12 cellular contexts compared by ENCODE assay signal in the genomic region with DNA sequence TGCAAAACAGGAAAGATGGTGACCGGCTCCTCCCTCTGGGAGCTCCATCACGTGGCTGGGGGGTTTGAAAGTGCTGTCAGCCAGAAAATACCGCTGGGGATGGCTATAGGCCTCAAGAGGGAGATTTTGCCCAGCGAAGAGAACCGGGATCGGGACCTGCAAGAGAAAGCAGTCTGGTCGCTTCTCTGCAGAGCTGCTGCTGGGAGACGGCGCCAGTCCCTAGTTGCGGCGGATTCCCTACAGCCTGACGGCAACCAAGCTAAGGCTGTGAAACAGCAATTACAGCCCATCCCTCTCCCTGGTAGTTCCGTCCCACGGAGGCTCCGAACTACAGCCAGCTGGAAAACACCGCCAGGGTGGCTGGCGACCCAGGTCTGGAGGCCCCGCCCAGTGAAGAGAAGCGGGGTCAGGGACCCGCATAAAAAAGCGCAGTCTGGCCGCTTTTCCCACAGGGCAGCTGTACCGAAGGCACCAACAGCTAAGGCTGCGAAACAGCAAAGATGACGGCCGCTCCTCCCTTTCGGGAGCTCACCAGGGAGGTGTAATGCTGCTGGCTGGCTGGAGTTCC.
DNase-seq lines count a peak whose midpoint lies in the region; ATAC-seq and TF ChIP-seq lines count a peak whose summit lies in the region.
"Had no signal": no experiment of that assay in that cellular context is flagged by ENCODE, and none has a peak within 500 bp of the region (broad histone marks: within the 10 kb centered on the region; RNA-seq: fewer than 3 reads in every experiment).

No MANE protein-coding gene starts in this region.

- WGBS in esophagus muscularis mucosa, result 10% methylated on average over 21 of the region's 27 CpGs

- H3K36me3 ChIP-seq in esophagus muscularis mucosa, result no peaks in the 10 kb centered on the region
- H3K36me3 ChIP-seq in muscle layer of duodenum (ENCODE audit: control insufficient read depth in 1 of 2, insufficient read depth in 2 of 2, low read length in 2 of 2), result no peaks in the 10 kb centered on the region
- no peaks in the 10 kb centered on the region for H3K36me3 ChIP-seq in vagina

- TF ChIP-seq CTCF in esophagus muscularis mucosa (IDR thresholded peaks at IDR 0.05) (no peak), vagina (IDR thresholded peaks at IDR 0.05) (no peak)

- H3K9me3 ChIP-seq in esophagus muscularis mucosa (no peaks in the 10 kb centered on the region), muscle layer of duodenum (ENCODE audit: control insufficient read depth in 1 of 2, low read length in 2 of 2) (no peaks in the 10 kb centered on the region), vagina (no peaks in the 10 kb centered on the region)

- no peaks in the 10 kb centered on the region for H3K36me3 Mint-ChIP-seq in stimulated activated effector memory CD8-positive, alpha-beta T cell treated with anti-CD3 and anti-CD28 coated beads, Interleukin-12 subunit alpha, Interleukin-12 subunit beta, amount 100 ng/mL, for 72 hours

- H3K4me1 Mint-ChIP-seq in stimulated activated effector memory CD8-positive, alpha-beta T cell treated with anti-CD3 and anti-CD28 coated beads, Interleukin-12 subunit alpha, Interleukin-12 subunit beta, amount 100 ng/mL, for 72 hours, result no peaks in the 10 kb centered on the region
- H3K4me1 Mint-ChIP-seq: stimulated activated naive B cell treated with anti-CD40 and anti-IgM and Interleukin-4, amounts not matched to agents 10 μg/mL and 1 μg/mL and 100 μg/mL, for 72 hours had no signal

- no peak overlapping the region for H3K27ac ChIP-seq in esophagus muscularis mucosa (replicated peaks in 1 of 4)
- H3K27ac ChIP-seq in muscle layer of duodenum (ENCODE audit: low read length), result no peak overlapping the region
- H3K27ac ChIP-seq in vagina, result no peak overlapping the region
- H3K27ac ChIP-seq: C4-2B had no signal

- H3K4me3 Mint-ChIP-seq in stimulated activated effector memory CD8-positive, alpha-beta T cell treated with anti-CD3 and anti-CD28 coated beads, Interleukin-12 subunit alpha, Interleukin-12 subunit beta, amount 100 ng/mL, for 72 hours, result no peak overlapping the region
- H3K4me3 Mint-ChIP-seq: stimulated activated naive B cell treated with anti-CD40 and anti-IgM and Interleukin-4, amounts not matched to agents 10 μg/mL and 1 μg/mL and 100 μg/mL, for 72 hours had no signal

- no peak for TF ChIP-seq POLR2A in esophagus muscularis mucosa (IDR thresholded peaks at IDR 0.05; ENCODE audit: low read depth)
- TF ChIP-seq POLR2A in vagina (IDR thresholded peaks at IDR 0.05), result no peak

- H3K27ac Mint-ChIP-seq in stimulated activated effector memory CD8-positive, alpha-beta T cell treated with anti-CD3 and anti-CD28 coated beads, Interleukin-12 subunit alpha, Interleukin-12 subunit beta, amount 100 ng/mL, for 72 hours, result no peak overlapping the region
- H3K27ac Mint-ChIP-seq: stimulated activated naive B cell treated with anti-CD40 and anti-IgM and Interleukin-4, amounts not matched to agents 10 μg/mL and 1 μg/mL and 100 μg/mL, for 72 hours had no signal

- peak in 1 of 2 donors; percentile 55 for ATAC-seq in left cardiac atrium
- no peak for ATAC-seq in left ventricle myocardium superior
- no peak for ATAC-seq in stimulated activated effector memory CD8-positive, alpha-beta T cell treated with anti-CD3 and anti-CD28 coated beads, Interleukin-12 subunit alpha, Interleukin-12 subunit beta, amount 100 ng/mL, for 72 hours
- ATAC-seq: stimulated activated naive B cell treated with anti-CD40 and anti-IgM and Interleukin-4, amounts not matched to agents 10 μg/mL and 1 μg/mL and 100 μg/mL, for 72 hours had no signal

- no peaks in the 10 kb centered on the region for H3K27me3 ChIP-seq in esophagus muscularis mucosa
- H3K27me3 ChIP-seq in muscle layer of duodenum (ENCODE audit: low read depth, low read length), result no peaks in the 10 kb centered on the region
- no peaks in the 10 kb centered on the region for H3K27me3 ChIP-seq in vagina

- intact Hi-C loops in left cardiac atrium (cut with DNase I) (no loop called here), left ventricle myocardium superior (cut with micrococcal nuclease) (no loop called here), esophagus muscularis mucosa (cut with DNase I) (no loop called here), vagina (cut with DNase I) (no loop called here)

- DNase-seq in left cardiac atrium (peak; percentile 18), left ventricle myocardium superior (no peak), esophagus muscularis mucosa (ENCODE audit: extremely low spot score) (no peak), vagina (ENCODE audit: extremely low spot score in 2 of 2) (no peak), DMS79 (lab: John Stamatoyannopoulos, UW) (no peak), LoVo (ENCODE audit: low spot score) (no peak)
- no peak for DNase-seq in stimulated activated effector memory CD8-positive, alpha-beta T cell treated with anti-CD3 and anti-CD28 coated beads, Interleukin-12 subunit alpha, Interleukin-12 subunit beta, amount 100 ng/mL, for 72 hours (ENCODE audit: low spot score in 2 of 2)
- DNase-seq: effector CD8-positive, alpha-beta T cell; NCI-H2081; stimulated activated naive B cell treated with anti-CD40 and anti-IgM and Interleukin-4, amounts not matched to agents 10 μg/mL and 1 μg/mL and 100 μg/mL, for 72 hours had no signal

- peaks cover 0 to 10% (median 2%) of the 10 kb centered on the region in 4 donors for H3K4me1 ChIP-seq in esophagus muscularis mucosa
- no peaks in the 10 kb centered on the region for H3K4me1 ChIP-seq in muscle layer of duodenum (ENCODE audit: control insufficient read depth in 1 of 2, insufficient read depth in 2 of 2, low read length in 2 of 2)
- H3K4me1 ChIP-seq in vagina, result no peaks in the 10 kb centered on the region

- TF ChIP-seq EP300 in esophagus muscularis mucosa (IDR thresholded peaks at IDR 0.05), result no peak

- H3K4me3 ChIP-seq in esophagus muscularis mucosa (peak overlapping the region; percentile 46 to 50 (median 48)), muscle layer of duodenum (ENCODE audit: low read depth in 1 of 2, low read length in 2 of 2) (peak overlapping the region; percentile 59 to 62), vagina (peak overlapping the region; percentile 21 to 22)

- no peaks in the 10 kb centered on the region for H3K9me3 Mint-ChIP-seq in stimulated activated effector memory CD8-positive, alpha-beta T cell treated with anti-CD3 and anti-CD28 coated beads, Interleukin-12 subunit alpha, Interleukin-12 subunit beta, amount 100 ng/mL, for 72 hours
- H3K9me3 Mint-ChIP-seq: stimulated activated naive B cell treated with anti-CD40 and anti-IgM and Interleukin-4, amounts not matched to agents 10 μg/mL and 1 μg/mL and 100 μg/mL, for 72 hours had no signal
